Comparison of ENCODE assay signal across 1 cellular context in genomic region chr6:135922170-135922569, GRCh38.
TF ChIP-seq lines count a peak whose summit lies in the region.

No MANE protein-coding gene starts in this region.

TF ChIP-seq in GM23338, 12 proteins besides CTCF, POLR2A, EP300 and RAD21 (continued from another document):
- TF ChIP-seq ZNF462 (CRISPR knock-in tag; IDR thresholded peaks at IDR 0.05), result no peak
- TF ChIP-seq REST (IDR thresholded peaks at IDR 0.05; ENCODE audit: unreplicated experiment), result no peak
- no peak for TF ChIP-seq ZNF114 (CRISPR knock-in tag; IDR thresholded peaks at IDR 0.05)
- TF ChIP-seq CREB1 (CRISPR knock-in tag; IDR thresholded peaks at IDR 0.05; ENCODE audit: low read depth), result no peak
- no peak for TF ChIP-seq JUNB (IDR thresholded peaks at IDR 0.05; ENCODE audit: unreplicated experiment)
- TF ChIP-seq ETS1 (IDR thresholded peaks at IDR 0.05), result no peak
- TF ChIP-seq EZH2 (IDR thresholded peaks at IDR 0.05; ENCODE audit: low read depth, unreplicated experiment), result no peak
